Comparison of ENCODE assay signal across 28 cellular contexts in genomic region chr17:16262201-16262600, GRCh38.
"Had no signal": no experiment of that assay in that cellular context is flagged by ENCODE, and none has a peak within 500 bp of the region (broad histone marks: within the 10 kb centered on the region; RNA-seq: fewer than 3 reads in every experiment).

No MANE protein-coding gene starts in this region.

- DNase-seq: stimulated activated CD4-positive, alpha-beta T cell treated with anti-CD3 and anti-CD28 coated beads, Interleukin-2, amount 100 ng/mL, for 48 hours; stimulated activated CD4-positive, alpha-beta T cell treated with anti-CD3 and anti-CD28 coated beads, Interleukin-4, amount 100 ng/mL, for 1 hour; stimulated activated CD4-positive, alpha-beta T cell treated with anti-CD3 and anti-CD28 coated beads, Interleukin-4, amount 100 ng/mL, for 24 hours; stimulated activated CD4-positive, alpha-beta T cell treated with anti-CD3 and anti-CD28 coated beads, Interleukin-4, amount 100 ng/mL, for 4 hours; stimulated activated CD8-positive, alpha-beta memory T cell treated with anti-CD3 and anti-CD28 coated beads, Interleukin-4, amount 100 ng/mL, for 48 hours; stimulated activated naive B cell treated with anti-CD40 and anti-IgM and Interleukin-4, amounts not matched to agents 10 μg/mL and 1 μg/mL and 100 μg/mL, for 72 hours; stimulated activated naive CD4-positive, alpha-beta T cell; stimulated activated naive CD4-positive, alpha-beta T cell treated with Interleukin-2 at 50 U/mL for 16 hours; stimulated activated naive CD8-positive, alpha-beta T cell treated with anti-CD3 and anti-CD28 coated beads, Interleukin-15, amount 100 ng/mL, for 72 hours; stimulated activated naive CD8-positive, alpha-beta T cell treated with anti-CD3 and anti-CD28 coated beads, Interleukin-15, Interleukin-2, amounts not matched to agents 100 U/mL and 50 U/mL, for 24 hours; stomach; substantia nigra; testis; thyroid gland; tibial artery; transverse colon; trophoblast cell; upper lobe of right lung; uterus had no signal

- H3K4me3 Mint-ChIP-seq: stimulated activated effector memory CD8-positive, alpha-beta T cell treated with anti-CD3 and anti-CD28 coated beads, Interleukin-12 subunit alpha, Interleukin-12 subunit beta, amount 100 ng/mL, for 72 hours; stimulated activated memory B cell treated with anti-CD40 and anti-IgM and Interleukin-4, amounts not matched to agents 10 μg/mL and 1 μg/mL and 100 μg/mL, for 72 hours; stimulated activated naive B cell treated with anti-CD40 and anti-IgM and Interleukin-4, amounts not matched to agents 10 μg/mL and 1 μg/mL and 100 μg/mL, for 72 hours; stimulated activated naive CD8-positive, alpha-beta T cell treated with anti-CD3 and anti-CD28 coated beads, Interleukin-15, amount 100 ng/mL, for 72 hours; stimulated activated naive CD8-positive, alpha-beta T cell treated with anti-CD3 and anti-CD28 coated beads, Interleukin-15, Interleukin-2, amounts not matched to agents 100 ng/mL and 50 ng/mL, for 24 hours; type B pancreatic cell had no signal

- H3K36me3 Mint-ChIP-seq: stimulated activated memory B cell treated with anti-CD40 and anti-IgM and Interleukin-4, amounts not matched to agents 10 μg/mL and 1 μg/mL and 100 μg/mL, for 72 hours had no signal

- H3K27ac Mint-ChIP-seq: stimulated activated effector memory CD8-positive, alpha-beta T cell treated with anti-CD3 and anti-CD28 coated beads, Interleukin-12 subunit alpha, Interleukin-12 subunit beta, amount 100 ng/mL, for 72 hours; stimulated activated memory B cell treated with anti-CD40 and anti-IgM and Interleukin-4, amounts not matched to agents 10 μg/mL and 1 μg/mL and 100 μg/mL, for 72 hours; stimulated activated naive B cell treated with anti-CD40 and anti-IgM and Interleukin-4, amounts not matched to agents 10 μg/mL and 1 μg/mL and 100 μg/mL, for 72 hours; stimulated activated naive CD8-positive, alpha-beta T cell treated with anti-CD3 and anti-CD28 coated beads, Interleukin-15, amount 100 ng/mL, for 72 hours; stimulated activated naive CD8-positive, alpha-beta T cell treated with anti-CD3 and anti-CD28 coated beads, Interleukin-15, Interleukin-2, amounts not matched to agents 100 ng/mL and 50 ng/mL, for 24 hours; type B pancreatic cell had no signal

- H3K27ac ChIP-seq: stomach, suprapubic skin, testis, thoracic aorta, thyroid gland, tibial artery, tibial nerve, transverse colon, upper lobe of right lung, uterus, vagina had no signal

- H3K9me3 Mint-ChIP-seq: stimulated activated effector memory CD8-positive, alpha-beta T cell treated with anti-CD3 and anti-CD28 coated beads, Interleukin-12 subunit alpha, Interleukin-12 subunit beta, amount 100 ng/mL, for 72 hours; stimulated activated memory B cell treated with anti-CD40 and anti-IgM and Interleukin-4, amounts not matched to agents 10 μg/mL and 1 μg/mL and 100 μg/mL, for 72 hours; stimulated activated naive CD8-positive, alpha-beta T cell treated with anti-CD3 and anti-CD28 coated beads, Interleukin-15, Interleukin-2, amounts not matched to agents 100 ng/mL and 50 ng/mL, for 24 hours; type B pancreatic cell had no signal

- H3K27me3 Mint-ChIP-seq: stimulated activated memory B cell treated with anti-CD40 and anti-IgM and Interleukin-4, amounts not matched to agents 10 μg/mL and 1 μg/mL and 100 μg/mL, for 72 hours; stimulated activated naive B cell treated with anti-CD40 and anti-IgM and Interleukin-4, amounts not matched to agents 10 μg/mL and 1 μg/mL and 100 μg/mL, for 72 hours; stimulated activated naive CD8-positive, alpha-beta T cell treated with anti-CD3 and anti-CD28 coated beads, Interleukin-15, amount 100 ng/mL, for 72 hours; stimulated activated naive CD8-positive, alpha-beta T cell treated with anti-CD3 and anti-CD28 coated beads, Interleukin-15, Interleukin-2, amounts not matched to agents 100 ng/mL and 50 ng/mL, for 24 hours; type B pancreatic cell had no signal

- FAIRE-seq: urothelium cell line had no signal

- ATAC-seq: stimulated activated effector memory CD8-positive, alpha-beta T cell treated with anti-CD3 and anti-CD28 coated beads, Interleukin-12 subunit alpha, Interleukin-12 subunit beta, amount 100 ng/mL, for 72 hours; stimulated activated memory B cell treated with anti-CD40 and anti-IgM and Interleukin-4, amounts not matched to agents 10 μg/mL and 1 μg/mL and 100 μg/mL, for 72 hours; stimulated activated naive B cell treated with anti-CD40 and anti-IgM and Interleukin-4, amounts not matched to agents 10 μg/mL and 1 μg/mL and 100 μg/mL, for 72 hours; stimulated activated naive CD8-positive, alpha-beta T cell treated with anti-CD3 and anti-CD28 coated beads, Interleukin-15, amount 100 ng/mL, for 72 hours; stimulated activated naive CD8-positive, alpha-beta T cell treated with anti-CD3 and anti-CD28 coated beads, Interleukin-15, Interleukin-2, amounts not matched to agents 100 U/mL and 50 U/mL, for 24 hours; upper lobe of right lung had no signal

- H3K36me3 ChIP-seq: suprapubic skin, thoracic aorta, thyroid gland, transverse colon, upper lobe of right lung, uterus, vagina had no signal

- H3K27me3 ChIP-seq: stomach, suprapubic skin, testis, thyroid gland, tibial artery, tibial nerve, transverse colon, upper lobe of right lung, uterus, vagina had no signal

- H3K4me1 ChIP-seq: suprapubic skin, testis, thyroid gland, tibial artery, tibial nerve, upper lobe of right lung, uterus, vagina had no signal

- H3K9me3 ChIP-seq: stomach, suprapubic skin, testis, thoracic aorta, thyroid gland, tibial artery, tibial nerve, transverse colon, upper lobe of right lung, uterus, vagina had no signal

- H3K4me3 ChIP-seq: stomach, suprapubic skin, testis, thoracic aorta, thyroid gland, tibial artery, tibial nerve, transverse colon, upper lobe of right lung, uterus, vagina had no signal
